26 cellular contexts compared by ENCODE assay signal in the genomic region with DNA sequence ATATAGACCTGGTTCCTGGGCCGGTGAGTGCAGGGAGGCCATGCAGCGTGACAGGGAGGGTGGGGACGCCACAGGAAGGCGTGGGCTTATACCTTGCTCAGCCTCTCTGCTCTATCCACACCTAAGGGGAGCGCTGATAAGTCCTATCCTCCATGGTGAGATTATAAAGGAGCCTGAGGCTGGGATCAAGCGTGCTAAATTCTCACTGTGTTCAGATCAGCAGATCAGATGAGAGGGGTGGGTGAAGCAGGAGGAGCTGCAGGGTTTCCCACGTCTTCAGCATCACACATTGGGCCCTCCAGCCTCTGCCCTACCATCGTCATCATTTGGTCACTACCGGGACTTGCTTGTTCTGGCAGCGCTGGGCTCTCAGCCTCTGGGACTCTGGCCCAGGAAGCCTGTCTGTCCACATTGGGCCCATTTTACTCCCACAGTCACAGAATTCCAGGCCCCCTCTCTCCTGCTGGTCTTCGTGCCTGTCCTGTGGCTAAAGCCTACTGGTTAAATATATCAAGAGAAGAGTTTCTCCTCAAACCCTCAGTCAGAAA. TPM values are rescaled to one million over a fixed set of nuclear protein-coding genes. Genes with fewer than 3 reads are reported as not detected.
"Had no signal": no experiment of that assay in that cellular context is flagged by ENCODE, and none has a peak within 500 bp of the region (broad histone marks: within the 10 kb centered on the region; RNA-seq: fewer than 3 reads in every experiment).

No MANE protein-coding gene starts in this region.

- H3K27me3 ChIP-seq: breast epithelium, MG63 had no signal

- H3K4me3 ChIP-seq: breast epithelium, MG63, SK-N-MC had no signal

- H3K36me3 ChIP-seq: breast epithelium, MG63 had no signal

- H3K9ac ChIP-seq: KMS-11 had no signal

- DNase-seq: activated CD4-positive, alpha-beta T cell treated with anti-CD3 and anti-CD28 coated beads for 4 hours; activated CD8-positive, alpha-beta memory T cell treated with anti-CD3 and anti-CD28 coated beads, Interleukin-2, amount 50 U/mL, for 4 hours; activated CD8-positive, alpha-beta T cell treated with anti-CD3 and anti-CD28 coated beads for 36 hours; activated gamma-delta T cell treated with Interleukin-2 at 50 U/mL for 16 hours; activated naive CD4-positive, alpha-beta T cell treated with anti-CD3 and anti-CD28 coated beads, Interleukin-2, amount 10 ng/mL, durations not matched to agents 7 days and 5 days; activated naive CD8-positive, alpha-beta T cell treated with anti-CD3 and anti-CD28 coated beads for 36 hours; activated T-cell treated with anti-CD3 and anti-CD28 coated beads, Interleukin-2, amount 50 U/mL, for 72 hours; MG63; MV-4-11; NCI-H1092 treated with DMSO at 0.1 percent for 48 hours; NCI-H1417 treated with DMSO at 0.1 percent for 48 hours; NCI-H1694; NCI-H2029; NCI-H2107; NCI-H2171 treated with DMSO at 0.1 percent for 48 hours; NCI-H226; NCI-H526 treated with DMSO at 0.1 percent for 48 hours; NCI-H82; RPMI8226 had no signal

- H3K4me2 ChIP-seq: KMS-11 had no signal

- H3K9me3 ChIP-seq: breast epithelium, MG63 had no signal

- H3K4me1 ChIP-seq: breast epithelium had no signal

- ATAC-seq: activated CD4-positive, CD25-positive, alpha-beta regulatory T cell treated with anti-CD3 and anti-CD28 coated beads, Interleukin-2, amount 50 U/mL, for 24 hours; activated CD8-positive, alpha-beta T cell treated with anti-CD3 and anti-CD28 coated beads for 36 hours; activated T-cell treated with anti-CD3 and anti-CD28 coated beads, Interleukin-2, amount 50 U/mL, for 72 hours; Right ventricle myocardium inferior had no signal

- H3K27ac ChIP-seq: breast epithelium, KMS-11, SK-N-MC had no signal

RNA-seq across cellular contexts. Expression of a gene that starts 29.1 kb away (rescaled TPM):
- total RNA-seq: activated CD8-positive, alpha-beta T cell treated with anti-CD3 and anti-CD28 coated beads for 36 hours; activated naive CD8-positive, alpha-beta T cell treated with anti-CD3 and anti-CD28 coated beads for 36 hours; activated T-cell treated with anti-CD3 and anti-CD28 coated beads, Interleukin-2, amount 50 U/mL, for 72 hours; activated T-helper 2 cell treated with anti-CD3 and anti-CD28 coated beads, Interferon-gamma antibody, Interleukin-2, Interleukin-4, amounts not matched to agents 10 μg/mL and 5 μg/mL and 100 μg/mL, durations not matched to agents 14 hours and 24 hours and 36 hours; OCI-LY7 had no signal
